ENCODE assay signal across 13 cellular contexts in the genomic region with DNA sequence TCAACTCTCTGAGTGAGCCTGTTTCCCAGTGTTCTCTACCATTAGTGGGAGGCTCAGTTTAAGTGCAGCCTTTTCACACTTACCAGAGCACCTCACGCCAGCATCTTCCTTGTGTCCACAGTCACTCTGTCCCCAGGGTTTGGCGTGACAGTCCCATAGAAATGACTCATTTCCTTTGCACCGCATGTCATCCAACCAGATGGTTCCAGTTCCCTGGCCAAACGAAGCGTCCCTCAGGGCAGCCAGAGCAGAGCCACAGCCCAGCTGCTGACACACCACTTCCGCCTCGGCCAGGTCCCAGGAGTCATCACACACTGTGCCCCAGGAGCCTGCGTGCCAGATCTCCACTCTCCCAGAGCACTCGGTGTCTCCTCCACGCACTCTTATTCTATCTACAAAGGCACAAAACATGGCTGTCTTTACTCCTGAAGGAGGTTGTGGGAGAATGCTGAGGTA.
DNase-seq lines count a peak whose midpoint lies in the region; ATAC-seq and TF ChIP-seq lines count a peak whose summit lies in the region.
"Had no signal": no experiment of that assay in that cellular context is flagged by ENCODE, and none has a peak within 500 bp of the region (broad histone marks: within the 10 kb centered on the region; RNA-seq: fewer than 3 reads in every experiment).

No MANE protein-coding gene starts in this region.

- H3K4me3 Mint-ChIP-seq in CD8-positive, alpha-beta memory T cell, result no peak overlapping the region
- H3K4me3 Mint-ChIP-seq: CD4-positive, CD25-positive, alpha-beta regulatory T cell; nephron progenitor cell had no signal

- H3K79me2 ChIP-seq in Karpas-422 (ENCODE audit: low read length), result no peaks in the 10 kb centered on the region

- peak overlapping the region; percentile 67 for H3K4me3 ChIP-seq in Karpas-422 (ENCODE audit: low read length)
- H3K4me3 ChIP-seq in aorta (ENCODE audit: low read length in 2 of 2), result no peak overlapping the region
- no peak overlapping the region for H3K4me3 ChIP-seq in CD8-positive, alpha-beta memory T cell (ENCODE audit: low read length)
- H3K4me3 ChIP-seq: stomach had no signal

- no peaks in the 10 kb centered on the region for H4K20me1 ChIP-seq in Karpas-422 (ENCODE audit: insufficient read depth, low read depth, low read length)

- no peak overlapping the region for H3K27ac Mint-ChIP-seq in CD8-positive, alpha-beta memory T cell
- H3K27ac Mint-ChIP-seq: CD4-positive, CD25-positive, alpha-beta regulatory T cell; nephron progenitor cell had no signal

- peaks cover 0 to 8% of the 10 kb centered on the region in 2 donors for H3K27me3 Mint-ChIP-seq in CD8-positive, alpha-beta memory T cell

- peaks cover 0 to 4% (median 0%) of the 10 kb centered on the region in 3 donors for H3K36me3 Mint-ChIP-seq in CD8-positive, alpha-beta memory T cell
- H3K36me3 Mint-ChIP-seq: CD4-positive, CD25-positive, alpha-beta regulatory T cell had no signal

- WGBS in aorta, 2 donors, result 49 to 53% methylated on average over 10 of the region's 10 CpGs

- peak overlapping the region; percentile 83 for H2AFZ ChIP-seq in Karpas-422 (ENCODE audit: low read length)

- intact Hi-C loops in Right ventricle myocardium superior (cut with DNase I) (no loop called here), cardiac septum (cut with DNase I) (no loop called here), aorta (cut with DNase I) (no loop called here)

- H3K4me1 ChIP-seq in Karpas-422 (ENCODE audit: low read length), result peaks cover 27% of the 10 kb centered on the region
- no peaks in the 10 kb centered on the region for H3K4me1 ChIP-seq in aorta (ENCODE audit: control insufficient read depth in 1 of 2, insufficient read depth in 2 of 2, low read length in 2 of 2)
- H3K4me1 ChIP-seq in CD8-positive, alpha-beta memory T cell (ENCODE audit: insufficient read depth, low read length), result no peaks in the 10 kb centered on the region
- H3K4me1 ChIP-seq: stomach had no signal

- H3K9me2 ChIP-seq in Karpas-422 (replicated peaks; ENCODE audit: insufficient read depth, low read length), result no peaks in the 10 kb centered on the region

- H3K27ac ChIP-seq in Karpas-422 (ENCODE audit: low read length) (no peak overlapping the region), aorta (ENCODE audit: low read depth in 1 of 2, low read length in 2 of 2) (no peak overlapping the region)
- H3K27ac ChIP-seq in CD8-positive, alpha-beta memory T cell (ENCODE audit: low read depth, low read length), result no peak overlapping the region
- H3K27ac ChIP-seq: stomach, WERI-Rb-1 had no signal

- H3K9me3 ChIP-seq in Karpas-422 (ENCODE audit: low read length) (no peaks in the 10 kb centered on the region), aorta (ENCODE audit: control insufficient read depth, low read length) (no peaks in the 10 kb centered on the region)
- H3K9me3 ChIP-seq in CD8-positive, alpha-beta memory T cell (ENCODE audit: low read length), result no peaks in the 10 kb centered on the region

- POLR2A ChIA-PET in GM10248 (lab: Yijun Ruan, JAX), result no interaction called here
- POLR2A ChIA-PET in CD8-positive, alpha-beta memory T cell (lab: Charles Lee), result no interaction called here

- no peak for TF ChIP-seq CTCF in GM10248 (IDR thresholded peaks at IDR 0.05; ENCODE audit: control extremely low read depth, extremely low read depth, low read depth, missing control alignments)

- peak overlapping the region; percentile 79 for H3K4me2 ChIP-seq in Karpas-422 (ENCODE audit: low read depth, low read length, poor library complexity, severe bottlenecking)

- no peaks in the 10 kb centered on the region for H3K4me1 Mint-ChIP-seq in CD8-positive, alpha-beta memory T cell
- H3K4me1 Mint-ChIP-seq: CD4-positive, CD25-positive, alpha-beta regulatory T cell; nephron progenitor cell had no signal

- DNase-seq in Right ventricle myocardium superior (peak; percentile 68), cardiac septum (ENCODE audit: low spot score) (no peak), Karpas-422 (peak; percentile 90), dermis blood vessel endothelial cell (peak; percentile 46), aorta (no peak), NCI-H1694 (lab: John Stamatoyannopoulos, UW) (no peak), GM10248 (ENCODE audit: extremely low spot score) (no peak)
- no peak for DNase-seq in CD8-positive, alpha-beta memory T cell
- DNase-seq: CD4-positive, CD25-positive, alpha-beta regulatory T cell; effector CD4-positive, alpha-beta T cell; nephron progenitor cell; stomach; WERI-Rb-1 had no signal

- CTCF ChIA-PET in GM10248 (lab: Yijun Ruan, JAX), result no interaction called here
- CTCF ChIA-PET in CD8-positive, alpha-beta memory T cell (lab: Charles Lee), result no interaction called here

- H3K27me3 ChIP-seq in Karpas-422 (ENCODE audit: low read length) (no peaks in the 10 kb centered on the region), aorta (ENCODE audit: control insufficient read depth in 1 of 2, insufficient read depth in 2 of 2, low read length in 1 of 2) (no peaks in the 10 kb centered on the region)
- H3K27me3 ChIP-seq in CD8-positive, alpha-beta memory T cell (ENCODE audit: insufficient read depth, low read length, poor library complexity, severe bottlenecking), result no peaks in the 10 kb centered on the region
- H3K27me3 ChIP-seq: stomach had no signal

- H3K9me3 Mint-ChIP-seq in CD8-positive, alpha-beta memory T cell, result peaks cover 0 to 4% (median 2%) of the 10 kb centered on the region in 5 donors

- ATAC-seq in Right ventricle myocardium superior (ENCODE audit: poor library complexity) (peak; percentile 56), aorta (ENCODE audit: low FRiP score) (peak; percentile 46)

- peak overlapping the region; percentile 62 for H3K9ac ChIP-seq in Karpas-422 (ENCODE audit: low read length)

- 0 out of 2 replicates have a peak, but pooled peaks cover 2% of the 10 kb centered on the region for H3K36me3 ChIP-seq in Karpas-422 (ENCODE audit: insufficient read depth, low read length)
- H3K36me3 ChIP-seq in aorta (ENCODE audit: control insufficient read depth in 1 of 2, insufficient read depth in 2 of 2, low read length in 1 of 2), result no peaks in the 10 kb centered on the region
- H3K36me3 ChIP-seq in CD8-positive, alpha-beta memory T cell (ENCODE audit: insufficient read depth, low read length), result no peaks in the 10 kb centered on the region
- H3K36me3 ChIP-seq: stomach, WERI-Rb-1 had no signal

Comparison
In these comparisons a context has a peak if more than half of its experiments do, and no peak if none do; other contexts are left out.
1. DNase-seq: peak in Right ventricle myocardium superior (single experiment), Karpas-422 (single experiment) and dermis blood vessel endothelial cell (single experiment); none in cardiac septum (single experiment), aorta (0 of 2), NCI-H1694 (single experiment), GM10248 (single experiment) and CD8-positive, alpha-beta memory T cell (0 of 5).